In the genomic region with DNA sequence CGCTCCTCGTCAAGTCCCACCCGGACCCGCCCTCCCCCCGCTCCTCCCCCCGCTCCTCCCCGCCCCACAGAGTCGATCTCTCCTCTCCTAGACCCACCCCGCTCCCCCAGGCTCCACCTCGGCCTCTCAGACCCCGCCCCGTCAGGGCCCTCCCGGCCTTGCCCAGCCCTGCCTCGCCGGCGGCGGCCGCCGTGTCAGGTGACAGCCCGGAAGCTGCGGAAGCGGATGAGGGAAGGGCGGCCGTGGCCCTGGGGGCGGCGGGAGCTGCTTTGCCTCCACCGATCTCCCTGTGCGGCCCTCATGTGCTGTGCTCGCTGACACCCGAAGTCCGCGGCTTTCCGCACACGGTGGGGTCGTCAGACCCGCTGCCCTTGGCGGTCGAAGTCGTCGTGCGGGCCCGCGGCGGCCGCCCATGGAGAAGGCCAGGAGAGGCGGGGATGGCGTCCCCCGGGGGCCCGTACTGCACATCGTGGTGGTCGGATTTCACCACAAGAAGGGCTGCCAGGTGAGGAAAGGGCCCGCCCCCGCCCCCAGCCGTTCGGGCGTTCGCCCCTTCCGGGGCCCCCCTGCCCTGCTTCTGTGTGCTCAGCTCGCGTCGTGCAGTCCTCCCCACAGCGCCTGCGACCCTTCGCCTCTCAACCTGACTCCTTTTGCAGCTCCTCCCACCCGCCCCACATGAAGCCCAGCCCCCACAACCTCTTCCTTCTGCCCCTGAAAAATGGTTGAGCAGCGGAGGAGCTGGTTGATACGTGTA, we compare ENCODE assay signal across 8 cellular contexts. TPM values are rescaled to one million over a fixed set of nuclear protein-coding genes. Genes with fewer than 3 reads are reported as not detected.
DNase-seq lines count a peak whose midpoint lies in the region; ATAC-seq lines count a peak whose summit lies in the region.

Gene AVL9, plus strand, starts transcription at position 192 of the 754 bp plus-strand sequence. Its CDS starts 221 bp downstream, at position 413.

- H3K27me3 ChIP-seq in BLaER1 treated with 17β-estradiol and CSF1 and Interleukin-3, amounts not matched to agents 10 nM and 100 nM = no peaks in the 10 kb centered on the region

- H3K4me2 ChIP-seq in BLaER1 treated with 17β-estradiol and CSF1 and Interleukin-3, amounts not matched to agents 10 nM and 100 nM = peak within 1 kb of the TSS; percentile 80 to 96 (median 88)

- peaks cover 13 to 33% (median 24%) of the 10 kb centered on the region in 11 experiments; a peak in 17 of 22 replicates for H3K36me3 ChIP-seq in BLaER1 treated with 17β-estradiol and CSF1 and Interleukin-3, amounts not matched to agents 10 nM and 100 nM

- ATAC-seq in GM19372 (IDR thresholded peaks at IDR 0.05; ENCODE audit: low read depth, unreplicated experiment) (peak; percentile 90), HG03521 (IDR thresholded peaks at IDR 0.05; ENCODE audit: unreplicated experiment) (peak; percentile 98), left lobe of liver (peak; percentile 96)

- H3K27ac ChIP-seq in BLaER1 treated with 17β-estradiol and CSF1 and Interleukin-3, amounts not matched to agents 10 nM and 100 nM = peak within 1 kb of the TSS; percentile 97 to 100 (median 100)

- H3K9ac ChIP-seq in BLaER1 treated with 17β-estradiol and CSF1 and Interleukin-3, amounts not matched to agents 10 nM and 100 nM = peak within 1 kb of the TSS; percentile 95 to 100 (median 100)

- H3K9me3 ChIP-seq in BLaER1 treated with 17β-estradiol and CSF1 and Interleukin-3, amounts not matched to agents 10 nM and 100 nM (replicated peaks in 1 of 11) = peaks cover 5 to 25% (median 16%) of the 10 kb centered on the region in 11 experiments; a peak in 15 of 22 replicates

- H3K4me3 ChIP-seq in BLaER1 treated with 17β-estradiol and CSF1 and Interleukin-3, amounts not matched to agents 10 nM and 100 nM = peak within 1 kb of the TSS; percentile 73 to 97 (median 87)

- DNase-seq in NCI-H69 (lab: John Stamatoyannopoulos, UW) (peak; percentile 99), cortex of kidney (lab: John Stamatoyannopoulos, UW) (peak; percentile 64), left lobe of liver (ENCODE audit: low spot score) (peak; percentile 98)
- DNase-seq in activated CD4-positive, alpha-beta T cell treated with anti-CD3 and anti-CD28 coated beads, Interleukin-2, amount 50 U/mL, for 1 hour = peak; percentile 99
- peak; percentile 98 to 100 for DNase-seq in stimulated activated CD4-positive, alpha-beta T cell treated with anti-CD3 and anti-CD28 coated beads, Interleukin-2, amount 100 ng/mL, for 24 hours

- H3K4me1 ChIP-seq in BLaER1 treated with 17β-estradiol and CSF1 and Interleukin-3, amounts not matched to agents 10 nM and 100 nM = peaks cover 15 to 36% (median 26%) of the 10 kb centered on the region in 10 experiments

- H4K20me1 ChIP-seq in BLaER1 treated with 17β-estradiol and CSF1 and Interleukin-3, amounts not matched to agents 10 nM and 100 nM = peaks cover 0 to 30% (median 2%) of the 10 kb centered on the region in 11 experiments; a peak in 8 of 22 replicates

RNA-seq across cellular contexts. Expression of gene AVL9, which starts in this region (rescaled TPM):
- 17.1 TPM for total RNA-seq in left lobe of liver

Comparison
In these comparisons a context has a peak if more than half of its experiments do, and no peak if none do; other contexts are left out.
1. Peak in every context shown above with its lines: DNase-seq, ATAC-seq, H3K4me3 ChIP-seq and H3K27ac ChIP-seq.